In genomic region chr13:22121340-22121739, GRCh38 we compare ENCODE assay signal across 25 cellular contexts.
DNase-seq lines count a peak whose midpoint lies in the region; ATAC-seq lines count a peak whose summit lies in the region.
"Had no signal": no experiment of that assay in that cellular context is flagged by ENCODE, and none has a peak within 500 bp of the region (broad histone marks: within the 10 kb centered on the region; RNA-seq: fewer than 3 reads in every experiment).

No MANE protein-coding gene starts in this region.

- H3K36me3 Mint-ChIP-seq in stimulated activated naive CD8-positive, alpha-beta T cell treated with anti-CD3 and anti-CD28 coated beads, Interleukin-15, Interleukin-2, amounts not matched to agents 100 ng/mL and 50 ng/mL, for 24 hours (ENCODE audit: low read depth): no peaks in the 10 kb centered on the region
- peaks cover 0 to 8% of the 10 kb centered on the region in 2 donors for H3K36me3 Mint-ChIP-seq in stimulated activated naive B cell treated with anti-CD40 and anti-IgM and Interleukin-4, amounts not matched to agents 10 μg/mL and 1 μg/mL and 100 μg/mL, for 72 hours
- H3K36me3 Mint-ChIP-seq: activated naive CD4-positive, alpha-beta T cell treated with anti-CD3 and anti-CD28 coated beads, Interleukin-2, amount 50 U/mL, for 24 hours had no signal

- no peak for ATAC-seq in stimulated activated naive CD8-positive, alpha-beta T cell treated with anti-CD3 and anti-CD28 coated beads, Interleukin-15, amount 100 ng/mL, for 72 hours
- peak; percentile 67 for ATAC-seq in HG02798 (IDR thresholded peaks at IDR 0.05; ENCODE audit: poor library complexity, unreplicated experiment)
- ATAC-seq in stimulated activated naive B cell treated with anti-CD40 and anti-IgM and Interleukin-4, amounts not matched to agents 10 μg/mL and 1 μg/mL and 100 μg/mL, for 72 hours (replicated peaks): peak; percentile 67 to 68
- ATAC-seq: activated T-cell treated with anti-CD3 and anti-CD28 coated beads, Interleukin-2, amount 50 U/mL, for 72 hours; left ventricle myocardium superior; PC-3; right lobe of liver; upper lobe of right lung had no signal

- no peak for DNase-seq in stimulated activated naive CD8-positive, alpha-beta T cell treated with anti-CD3 and anti-CD28 coated beads, Interleukin-15, amount 100 ng/mL, for 72 hours
- peak; percentile 76 to 89 for DNase-seq in NCI-H524 (lab: John Stamatoyannopoulos, UW)
- peak; percentile 29 for DNase-seq in stimulated activated naive B cell treated with anti-CD40 and anti-IgM and Interleukin-4, amounts not matched to agents 10 μg/mL and 1 μg/mL and 100 μg/mL, for 72 hours
- DNase-seq in activated CD8-positive, alpha-beta memory T cell treated with anti-CD3 and anti-CD28 coated beads, Interleukin-2, amount 50 U/mL, for 48 hours: no peak
- DNase-seq in nucleus accumbens (lab: John Stamatoyannopoulos, UW): no peak
- no peak for DNase-seq in activated naive CD4-positive, alpha-beta T cell treated with anti-CD3 and anti-CD28 coated beads, Interleukin-2, amount 50 U/mL, for 16 hours
- DNase-seq: 8988T; activated CD4-positive, alpha-beta T cell treated with anti-CD3 and anti-CD28 coated beads for 48 hours; activated T-cell treated with anti-CD3 and anti-CD28 coated beads, Interleukin-2, amount 50 U/mL, for 72 hours; AML-193; CD8-positive, alpha-beta memory T cell; cerebellar nuclear complex; DMS53; left ventricle myocardium superior; midbrain; NCI-H2029 treated with DMSO at 0.1 percent for 48 hours; NCI-H226; nephron progenitor cell; PC-3; right lobe of liver; SHP77 treated with DMSO at 0.1 percent for 48 hours; upper lobe of right lung had no signal

- peaks cover 4% of the 10 kb centered on the region for H3K9me3 Mint-ChIP-seq in stimulated activated naive CD8-positive, alpha-beta T cell treated with anti-CD3 and anti-CD28 coated beads, Interleukin-15, Interleukin-2, amounts not matched to agents 100 ng/mL and 50 ng/mL, for 24 hours
- peaks cover 0 to 9% of the 10 kb centered on the region in 2 donors for H3K9me3 Mint-ChIP-seq in stimulated activated naive CD8-positive, alpha-beta T cell treated with anti-CD3 and anti-CD28 coated beads, Interleukin-15, amount 100 ng/mL, for 72 hours
- H3K9me3 Mint-ChIP-seq in stimulated activated naive B cell treated with anti-CD40 and anti-IgM and Interleukin-4, amounts not matched to agents 10 μg/mL and 1 μg/mL and 100 μg/mL, for 72 hours: peaks cover 0 to 1% of the 10 kb centered on the region in 2 donors
- H3K9me3 Mint-ChIP-seq: activated T-cell treated with anti-CD3 and anti-CD28 coated beads, Interleukin-2, amount 50 U/mL, for 72 hours; nephron progenitor cell had no signal

- H3K27me3 Mint-ChIP-seq in stimulated activated naive CD8-positive, alpha-beta T cell treated with anti-CD3 and anti-CD28 coated beads, Interleukin-15, Interleukin-2, amounts not matched to agents 100 ng/mL and 50 ng/mL, for 24 hours: no peaks in the 10 kb centered on the region
- no peaks in the 10 kb centered on the region for H3K27me3 Mint-ChIP-seq in stimulated activated naive CD8-positive, alpha-beta T cell treated with anti-CD3 and anti-CD28 coated beads, Interleukin-15, amount 100 ng/mL, for 72 hours
- no peaks in the 10 kb centered on the region for H3K27me3 Mint-ChIP-seq in stimulated activated naive B cell treated with anti-CD40 and anti-IgM and Interleukin-4, amounts not matched to agents 10 μg/mL and 1 μg/mL and 100 μg/mL, for 72 hours
- H3K27me3 Mint-ChIP-seq: activated naive CD4-positive, alpha-beta T cell treated with anti-CD3 and anti-CD28 coated beads, Interleukin-2, amount 50 U/mL, for 24 hours; CD8-positive, alpha-beta memory T cell had no signal

- no peak overlapping the region for H3K4me3 Mint-ChIP-seq in stimulated activated naive CD8-positive, alpha-beta T cell treated with anti-CD3 and anti-CD28 coated beads, Interleukin-15, Interleukin-2, amounts not matched to agents 100 ng/mL and 50 ng/mL, for 24 hours
- H3K4me3 Mint-ChIP-seq in stimulated activated naive CD8-positive, alpha-beta T cell treated with anti-CD3 and anti-CD28 coated beads, Interleukin-15, amount 100 ng/mL, for 72 hours: no peak overlapping the region
- H3K4me3 Mint-ChIP-seq in stimulated activated naive B cell treated with anti-CD40 and anti-IgM and Interleukin-4, amounts not matched to agents 10 μg/mL and 1 μg/mL and 100 μg/mL, for 72 hours: peak overlapping the region in 1 of 2 donors; percentile 51
- H3K4me3 Mint-ChIP-seq: activated naive CD4-positive, alpha-beta T cell treated with anti-CD3 and anti-CD28 coated beads, Interleukin-2, amount 50 U/mL, for 24 hours; activated T-cell treated with anti-CD3 and anti-CD28 coated beads, Interleukin-2, amount 50 U/mL, for 72 hours; CD8-positive, alpha-beta memory T cell; nephron progenitor cell had no signal

- H3K4me1 Mint-ChIP-seq in stimulated activated naive CD8-positive, alpha-beta T cell treated with anti-CD3 and anti-CD28 coated beads, Interleukin-15, Interleukin-2, amounts not matched to agents 100 ng/mL and 50 ng/mL, for 24 hours (ENCODE audit: low read depth): peaks cover 55% of the 10 kb centered on the region
- H3K4me1 Mint-ChIP-seq in stimulated activated naive CD8-positive, alpha-beta T cell treated with anti-CD3 and anti-CD28 coated beads, Interleukin-15, amount 100 ng/mL, for 72 hours: peaks cover 71% of the 10 kb centered on the region
- peaks cover 35 to 67% of the 10 kb centered on the region in 2 donors for H3K4me1 Mint-ChIP-seq in stimulated activated naive B cell treated with anti-CD40 and anti-IgM and Interleukin-4, amounts not matched to agents 10 μg/mL and 1 μg/mL and 100 μg/mL, for 72 hours

- H3K27ac Mint-ChIP-seq in stimulated activated naive CD8-positive, alpha-beta T cell treated with anti-CD3 and anti-CD28 coated beads, Interleukin-15, Interleukin-2, amounts not matched to agents 100 ng/mL and 50 ng/mL, for 24 hours: peak overlapping the region; percentile 24
- no peak overlapping the region for H3K27ac Mint-ChIP-seq in stimulated activated naive CD8-positive, alpha-beta T cell treated with anti-CD3 and anti-CD28 coated beads, Interleukin-15, amount 100 ng/mL, for 72 hours
- peak overlapping the region; percentile 16 for H3K27ac Mint-ChIP-seq in stimulated activated naive B cell treated with anti-CD40 and anti-IgM and Interleukin-4, amounts not matched to agents 10 μg/mL and 1 μg/mL and 100 μg/mL, for 72 hours
- H3K27ac Mint-ChIP-seq: activated naive CD4-positive, alpha-beta T cell treated with anti-CD3 and anti-CD28 coated beads, Interleukin-2, amount 50 U/mL, for 24 hours; activated T-cell treated with anti-CD3 and anti-CD28 coated beads, Interleukin-2, amount 50 U/mL, for 72 hours had no signal

Comparison
In these comparisons a context has a peak if more than half of its experiments do, and no peak if none do; other contexts are left out.
1. H3K27ac Mint-ChIP-seq: peak in stimulated activated naive CD8-positive, alpha-beta T cell treated with anti-CD3 and anti-CD28 coated beads, Interleukin-15, Interleukin-2, amounts not matched to agents 100 ng/mL and 50 ng/mL, for 24 hours (single experiment) and stimulated activated naive B cell treated with anti-CD40 and anti-IgM and Interleukin-4, amounts not matched to agents 10 μg/mL and 1 μg/mL and 100 μg/mL, for 72 hours (single experiment); none in stimulated activated naive CD8-positive, alpha-beta T cell treated with anti-CD3 and anti-CD28 coated beads, Interleukin-15, amount 100 ng/mL, for 72 hours (0 of 2).
2. DNase-seq: peak in NCI-H524 (2 of 2) and stimulated activated naive B cell treated with anti-CD40 and anti-IgM and Interleukin-4, amounts not matched to agents 10 μg/mL and 1 μg/mL and 100 μg/mL, for 72 hours (single experiment); none in stimulated activated naive CD8-positive, alpha-beta T cell treated with anti-CD3 and anti-CD28 coated beads, Interleukin-15, amount 100 ng/mL, for 72 hours (0 of 2), activated CD8-positive, alpha-beta memory T cell treated with anti-CD3 and anti-CD28 coated beads, Interleukin-2, amount 50 U/mL, for 48 hours (single experiment), nucleus accumbens (0 of 56) and activated naive CD4-positive, alpha-beta T cell treated with anti-CD3 and anti-CD28 coated beads, Interleukin-2, amount 50 U/mL, for 16 hours (single experiment).